Comparison of ENCODE assay signal across 23 cellular contexts in the genomic region with DNA sequence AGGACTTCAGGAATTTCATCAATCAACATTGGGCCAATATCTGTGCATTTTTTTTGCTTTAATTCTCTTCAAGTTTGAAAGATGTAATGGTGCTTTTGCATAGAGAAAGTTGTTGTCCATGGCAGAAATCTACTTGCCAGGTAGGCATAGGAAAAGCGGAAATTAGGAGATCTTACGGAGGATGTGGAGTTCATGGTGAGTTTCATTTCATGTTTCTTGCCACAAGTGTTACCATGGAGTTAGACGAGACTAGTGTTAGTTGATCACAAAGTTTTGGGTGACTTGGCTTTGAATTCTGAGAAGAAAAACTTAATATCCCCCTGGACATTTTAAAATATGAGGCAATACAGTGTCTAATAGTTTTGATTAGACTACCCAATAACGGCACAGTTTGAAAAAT. TPM values are rescaled to one million over a fixed set of nuclear protein-coding genes. Genes with fewer than 3 reads are reported as not detected.
A peak's percentile ranks its signal among the peaks of the same experiment; 100 is the strongest.
DNase-seq lines count a peak whose midpoint lies in the region; ATAC-seq and TF ChIP-seq lines count a peak whose summit lies in the region.
"Had no signal": no experiment of that assay in that cellular context is flagged by ENCODE, and none has a peak within 500 bp of the region (broad histone marks: within the 10 kb centered on the region; RNA-seq: fewer than 3 reads in every experiment).

No MANE protein-coding gene starts in this region.

- H3K18ac ChIP-seq in neuronal stem cell (ENCODE audit: low read length), result no peak overlapping the region

- no peak for TF ChIP-seq CTCF in CD14-positive monocyte (IDR thresholded peaks at IDR 0.05)
- TF ChIP-seq CTCF in upper lobe of right lung (IDR thresholded peaks at IDR 0.05), result no peak

- peak overlapping the region; percentile 42 to 43 for H3K4me3 Mint-ChIP-seq in CD14-positive monocyte
- H3K4me3 Mint-ChIP-seq in dendritic cell treated with granulocyte-macrophage colony-stimulating factor and Interleukin-4, amounts not matched to agents 40 ng/mL and 50 ng/mL, for 4 days, result no peak overlapping the region
- H3K4me3 Mint-ChIP-seq: H9, HFFc6 had no signal

- no peak overlapping the region for H2BK12ac ChIP-seq in neuronal stem cell (ENCODE audit: low read length)

- H3K4me2 ChIP-seq in neuronal stem cell (ENCODE audit: insufficient read depth, low read length, poor library complexity, severe bottlenecking), result no peak overlapping the region

- no peak overlapping the region for H2BK15ac ChIP-seq in neuronal stem cell (ENCODE audit: low read length)

- peak; percentile 25 for ATAC-seq in upper lobe of right lung
- ATAC-seq: Right ventricle myocardium inferior had no signal

- DNase-seq in CD14-positive monocyte (ENCODE audit: low spot score), result no peak
- DNase-seq in NOMO-1 (lab: John Stamatoyannopoulos, UW; ENCODE audit: unreplicated experiment in 2 of 2), result peak; percentile 61 to 78
- DNase-seq in upper lobe of right lung, result no peak
- no peak for DNase-seq in NCI-H2081 (lab: John Stamatoyannopoulos, UW)
- no peak for DNase-seq in A172 (ENCODE audit: low spot score)
- no peak for DNase-seq in neuronal stem cell (ENCODE audit: low spot score)
- DNase-seq: C1 segment of cervical spinal cord, H9, HFFc6, KBM-7, MM.1S, NCI-H1105 treated with DMSO at 0.1 percent for 48 hours, NCI-H2029 treated with DMSO at 0.1 percent for 48 hours, NCI-H2171 treated with DMSO at 0.1 percent for 48 hours, NCI-H446, NCI-H526, SW 1271 had no signal

- WGBS in neuronal stem cell (ENCODE audit: extremely low coverage in 2 of 2, insufficient read length in 2 of 2, insufficient replicate concordance in 1 of 2), 2 donors, result no CpG with 5 or more reads among the region's 4 CpGs

- H3K14ac ChIP-seq in neuronal stem cell (ENCODE audit: low read length), result no peak overlapping the region

- H3K27me3 Mint-ChIP-seq in CD14-positive monocyte (ENCODE audit: low read depth in 3 of 3), result no peaks in the 10 kb centered on the region
- H3K27me3 Mint-ChIP-seq in dendritic cell treated with granulocyte-macrophage colony-stimulating factor and Interleukin-4, amounts not matched to agents 40 ng/mL and 50 ng/mL, for 4 days, result no peaks in the 10 kb centered on the region

- no peak overlapping the region for H3K4ac ChIP-seq in neuronal stem cell (ENCODE audit: low read length)

- no peak overlapping the region for H3K4me3 ChIP-seq in upper lobe of right lung
- H3K4me3 ChIP-seq in neuronal stem cell (ENCODE audit: low read length in 2 of 2), result no peak overlapping the region
- H3K4me3 ChIP-seq: GM23248 had no signal

- H3K36me3 ChIP-seq in upper lobe of right lung (no peaks in the 10 kb centered on the region), neuronal stem cell (replicated peaks in 1 of 2; ENCODE audit: control insufficient read depth in 2 of 2, insufficient read depth in 2 of 2, low read length in 2 of 2) (no peaks in the 10 kb centered on the region)

- H3K4me1 ChIP-seq in upper lobe of right lung (peaks cover 4% of the 10 kb centered on the region), neuronal stem cell (ENCODE audit: control insufficient read depth in 2 of 2, insufficient read depth in 1 of 2, low read depth in 1 of 2, low read length in 2 of 2) (no peaks in the 10 kb centered on the region)

- H3K27ac ChIP-seq in upper lobe of right lung (no peak overlapping the region), neuronal stem cell (replicated peaks; ENCODE audit: low read length) (no peak overlapping the region)
- H3K27ac ChIP-seq: GM23248 had no signal

- H2BK120ac ChIP-seq in neuronal stem cell (ENCODE audit: low read depth, low read length), result no peak overlapping the region

- no peak overlapping the region for H3K23ac ChIP-seq in neuronal stem cell (ENCODE audit: low read depth, low read length, poor library complexity)

- no peaks in the 10 kb centered on the region for H3K9me3 Mint-ChIP-seq in CD14-positive monocyte
- H3K9me3 Mint-ChIP-seq in dendritic cell treated with granulocyte-macrophage colony-stimulating factor and Interleukin-4, amounts not matched to agents 40 ng/mL and 50 ng/mL, for 4 days, result no peaks in the 10 kb centered on the region
- H3K9me3 Mint-ChIP-seq: H9, HFFc6 had no signal

- H3K9ac ChIP-seq in neuronal stem cell (ENCODE audit: low read depth, low read length, poor library complexity), result no peak overlapping the region
- H3K9ac ChIP-seq: GM23248 had no signal

- no peak overlapping the region for H4K8ac ChIP-seq in neuronal stem cell (ENCODE audit: low read depth, low read length)

- H4K91ac ChIP-seq in neuronal stem cell (ENCODE audit: low read depth, low read length, poor library complexity), result no peak overlapping the region

- intact Hi-C loops in CD14-positive monocyte (cut with micrococcal nuclease) (no loop called here), upper lobe of right lung (cut with DNase I) (no loop called here)
- intact Hi-C loops in dendritic cell treated with granulocyte-macrophage colony-stimulating factor and Interleukin-4, amounts not matched to agents 40 ng/mL and 50 ng/mL, for 4 days (cut with micrococcal nuclease), result no loop called here

- no peak overlapping the region for H2AK5ac ChIP-seq in neuronal stem cell (ENCODE audit: low read depth, low read length)

- H3K79me1 ChIP-seq in neuronal stem cell (ENCODE audit: low read depth, low read length), result no peaks in the 10 kb centered on the region

- H3K27me3 ChIP-seq in upper lobe of right lung, result no peaks in the 10 kb centered on the region
- no peaks in the 10 kb centered on the region for H3K27me3 ChIP-seq in neuronal stem cell (ENCODE audit: control insufficient read depth in 3 of 3, insufficient read depth in 3 of 3, low read depth in 1 of 3, low read length in 3 of 3)

- no peak overlapping the region for H2BK5ac ChIP-seq in neuronal stem cell (ENCODE audit: low read length)

- no peak overlapping the region for H2AFZ ChIP-seq in neuronal stem cell (ENCODE audit: low read length)
- H2AFZ ChIP-seq: GM23248 had no signal

- peaks cover 15 to 24% of the 10 kb centered on the region in 2 donors for H3K36me3 Mint-ChIP-seq in CD14-positive monocyte
- peaks cover 6% of the 10 kb centered on the region for H3K36me3 Mint-ChIP-seq in dendritic cell treated with granulocyte-macrophage colony-stimulating factor and Interleukin-4, amounts not matched to agents 40 ng/mL and 50 ng/mL, for 4 days (ENCODE audit: low read depth)

- H3K9me3 ChIP-seq in upper lobe of right lung (no peaks in the 10 kb centered on the region), neuronal stem cell (replicated peaks in 1 of 2; ENCODE audit: control insufficient read depth in 2 of 2, insufficient read depth in 1 of 2, low read depth in 1 of 2, low read length in 2 of 2) (no peaks in the 10 kb centered on the region)

- H3K27ac Mint-ChIP-seq in CD14-positive monocyte, result peak overlapping the region; percentile 89 to 96 (median 94)
- peak overlapping the region; percentile 9 for H3K27ac Mint-ChIP-seq in dendritic cell treated with granulocyte-macrophage colony-stimulating factor and Interleukin-4, amounts not matched to agents 40 ng/mL and 50 ng/mL, for 4 days
- H3K27ac Mint-ChIP-seq: HFFc6 had no signal

- peaks cover 55% of the 10 kb centered on the region for H3K4me1 Mint-ChIP-seq in CD14-positive monocyte
- peaks cover 58% of the 10 kb centered on the region for H3K4me1 Mint-ChIP-seq in dendritic cell treated with granulocyte-macrophage colony-stimulating factor and Interleukin-4, amounts not matched to agents 40 ng/mL and 50 ng/mL, for 4 days (ENCODE audit: low read depth)

RNA-seq across cellular contexts. Expression of gene P2RY13, which starts 1.0 kb away (rescaled TPM):
- polyA plus RNA-seq in CD14-positive monocyte, result 10 to 100 TPM; 45.6 to 80.0 TPM
- total RNA-seq in upper lobe of right lung, result 8.2 TPM
- total RNA-seq in A172 (2014; rRNA removed; shearing (Covaris generic)), result not detected in 2 replicates
- not detected for polyA plus RNA-seq in neuronal stem cell (2013, experiment 1 of 2)
- not detected for polyA plus RNA-seq in neuronal stem cell (2013, experiment 2 of 2)
- total RNA-seq: Daoy; GM23248; H9; HFFc6; HT1080; T-helper 2 cell treated with Interferon-gamma antibody and Interleukin-4, amounts not matched to agents 100 ng/mL and 5 ng/mL, for 36 hours had no signal
- polyA plus RNA-seq: GM23248 had no signal

RNA-seq across cellular contexts. Expression of gene GPR87, which starts 13.8 kb away (rescaled TPM):
- under 1 TPM in 1 of 2 donors, not detected in 1; 0.15 TPM for polyA plus RNA-seq in CD14-positive monocyte
- total RNA-seq in upper lobe of right lung, result 0.67 TPM
- 0.77 TPM in 1 of 2 replicates, not detected in the other for total RNA-seq in A172 (2014; rRNA removed; shearing (Covaris generic))
- polyA plus RNA-seq in neuronal stem cell (2013, experiment 1 of 2), result 0.03 TPM
- polyA plus RNA-seq in neuronal stem cell (2013, experiment 2 of 2), result not detected
- total RNA-seq: HFFc6, Right ventricle myocardium inferior had no signal
- polyA plus RNA-seq: GM23248 had no signal

RNA-seq across cellular contexts. Expression of gene P2RY14, which starts 52.0 kb away (rescaled TPM):
- under 1 TPM; 0.50 to 0.67 TPM for polyA plus RNA-seq in CD14-positive monocyte
- 7.2 TPM for total RNA-seq in upper lobe of right lung
- 0.03 and 0.05 TPM in 2 replicates for total RNA-seq in A172 (2014; rRNA removed; shearing (Covaris generic))
- polyA plus RNA-seq in neuronal stem cell (2013, experiment 1 of 2), result not detected
- not detected for polyA plus RNA-seq in neuronal stem cell (2013, experiment 2 of 2)
- total RNA-seq: Daoy, GM23248, H9, HFFc6, HT1080 had no signal
- polyA plus RNA-seq: GM23248 had no signal

RNA-seq across cellular contexts. Expression of gene P2RY12, which starts 54.2 kb away (rescaled TPM):
- 1 to 10 TPM; 2.7 to 3.0 TPM for polyA plus RNA-seq in CD14-positive monocyte
- 3.1 TPM for total RNA-seq in upper lobe of right lung
- not detected in 2 replicates for total RNA-seq in A172 (2014; rRNA removed; shearing (Covaris generic))
- polyA plus RNA-seq in neuronal stem cell (2013, experiment 1 of 2), result not detected
- not detected for polyA plus RNA-seq in neuronal stem cell (2013, experiment 2 of 2)
- total RNA-seq: Daoy; GM23248; H9; HFFc6; HT1080; T-helper 2 cell treated with Interferon-gamma antibody and Interleukin-4, amounts not matched to agents 100 ng/mL and 5 ng/mL, for 36 hours had no signal
- polyA plus RNA-seq: GM23248 had no signal

Comparison
In these comparisons a context has a peak if more than half of its experiments do, and no peak if none do; other contexts are left out.
1. DNase-seq: peak in NOMO-1 (2 of 2); none in CD14-positive monocyte (single experiment), upper lobe of right lung (single experiment), NCI-H2081 (0 of 2), A172 (single experiment) and neuronal stem cell (single experiment).